17 cellular contexts compared by ENCODE assay signal in genomic region chr12:27530157-27530922, GRCh38. TPM values are rescaled to one million over a fixed set of nuclear protein-coding genes. Genes with fewer than 3 reads are reported as not detected.
DNase-seq lines count a peak whose midpoint lies in the region; ATAC-seq, FAIRE-seq and TF ChIP-seq lines count a peak whose summit lies in the region.
"Had no signal": no experiment of that assay in that cellular context is flagged by ENCODE, and none has a peak within 500 bp of the region (broad histone marks: within the 10 kb centered on the region; RNA-seq: fewer than 3 reads in every experiment).

No MANE protein-coding gene starts in this region.

- H3K27me3 ChIP-seq in GM12878 (replicated peaks in 1 of 2; ENCODE audit: control insufficient read depth in 2 of 2, insufficient read depth in 2 of 2, low read length in 1 of 2) = no peaks in the 10 kb centered on the region
- H3K27me3 ChIP-seq: adrenal gland, colonic mucosa, heart right ventricle, tibial artery had no signal

- H3K27ac Mint-ChIP-seq in osteocyte (ENCODE audit: unreplicated experiment) = peak overlapping the region; percentile 79
- H3K27ac Mint-ChIP-seq in naive thymus-derived CD8-positive, alpha-beta T cell = peak overlapping the region in 1 of 10 donors; percentile 46
- H3K27ac Mint-ChIP-seq: activated T-cell treated with anti-CD3 and anti-CD28 coated beads, Interleukin-2, amount 50 U/mL, for 24 hours had no signal

- no TSS peak for BruUV-seq in GM12878 (replicated peaks; lab: Mats Ljungman, UMichigan)

- CTCF ChIA-PET in GM12878 (lab: Yijun Ruan, JAX) = interaction anchor here (2.6 kb wide), 2 partner anchors 94 to 96 kb away, joined by 6 to 10 read pairs; no protein-coding TSS in a partner anchor

- DNase-seq in ELF-1 (ENCODE audit: low read depth, low spot score) = peak; percentile 22
- DNase-seq in GM12878 (ENCODE audit: low read depth, low spot score) = no peak
- no peak for DNase-seq in osteocyte (ENCODE audit: extremely low spot score, unreplicated experiment)
- no peak for DNase-seq in naive thymus-derived CD8-positive, alpha-beta T cell
- no peak for DNase-seq in COLO668 (lab: John Stamatoyannopoulos, UW; ENCODE audit: unreplicated experiment)
- DNase-seq: activated CD4-positive, alpha-beta T cell treated with anti-CD3 and anti-CD28 coated beads, Interleukin-2, amount 50 U/mL, for 1 hour; activated T-cell treated with anti-CD3 and anti-CD28 coated beads, Interleukin-2, amount 50 U/mL, for 24 hours; adrenal gland; colonic mucosa; heart right ventricle; NCI-H2029; T-helper 9 cell; tibial artery had no signal

- TF ChIP-seq POLR2A in GM12878 (IDR thresholded peaks at IDR 0.05; ENCODE audit: low read depth, low read length) = no peak

- ATAC-seq in GM12878 (no peak; the same call in 2 of the 3 replicates), HG02588 (IDR thresholded peaks at IDR 0.05; ENCODE audit: unreplicated experiment) (no peak)
- ATAC-seq in naive thymus-derived CD8-positive, alpha-beta T cell = no peak
- ATAC-seq: heart right ventricle had no signal

- H3K36me3 Mint-ChIP-seq in osteocyte (ENCODE audit: unreplicated experiment) = peaks cover 9% of the 10 kb centered on the region
- no peaks in the 10 kb centered on the region for H3K36me3 Mint-ChIP-seq in naive thymus-derived CD8-positive, alpha-beta T cell

- peak overlapping the region; percentile 37 for H2AFZ ChIP-seq in GM12878 (ENCODE audit: control insufficient read depth, low read depth, low read length)

- H3K27me3 Mint-ChIP-seq in osteocyte (ENCODE audit: unreplicated experiment) = no peaks in the 10 kb centered on the region
- H3K27me3 Mint-ChIP-seq in naive thymus-derived CD8-positive, alpha-beta T cell = no peaks in the 10 kb centered on the region

- H3K79me2 ChIP-seq in GM12878 (ENCODE audit: control insufficient read depth, insufficient read depth, low read length) = peaks cover 40% of the 10 kb centered on the region

- in situ Hi-C loops in GM12878 (cut with MboI) = no loop called here

- TF ChIP-seq EP300 in Ishikawa (IDR thresholded peaks at IDR 0.05; ENCODE audit: borderline replicate concordance) = peak; percentile 48; the same call in 1 of the 2 replicates
- TF ChIP-seq EP300 in GM12878 (IDR thresholded peaks at IDR 0.05; ENCODE audit: borderline replicate concordance in 1 of 2, control insufficient read depth in 1 of 2, low read depth in 2 of 2, low read length in 2 of 2) = no peak

- H3K4me2 ChIP-seq in GM12878 (ENCODE audit: control insufficient read depth, insufficient read depth) = peak overlapping the region; percentile 80
- H3K4me2 ChIP-seq: KMS-11 had no signal

- SMC1A ChIA-PET in GM12878 (lab: Charles Lee; ENCODE audit: uncharacterized antibody, unreplicated experiment) = interaction anchor here (0.5 to 2.3 kb wide), 6 partner anchors 9 to 1701 kb away, joined by 3 to 10 read pairs (median 3); no protein-coding TSS in a partner anchor

- H3K4me1 Mint-ChIP-seq in osteocyte (ENCODE audit: unreplicated experiment) = peaks cover 68% of the 10 kb centered on the region
- H3K4me1 Mint-ChIP-seq in naive thymus-derived CD8-positive, alpha-beta T cell = peaks cover 19 to 37% (median 24%) of the 10 kb centered on the region in 4 donors

- H3K27ac ChIP-seq in GM12878 (ENCODE audit: control insufficient read depth, insufficient read depth) = peak overlapping the region; percentile 45; the same call in 1 of the 2 replicates
- H3K27ac ChIP-seq: adrenal gland, colonic mucosa, epithelial cell of prostate, KMS-11, tibial artery had no signal

- H3K9me3 ChIP-seq in GM12878 (replicated peaks; ENCODE audit: control insufficient read depth, insufficient read depth, low read length) = no peaks in the 10 kb centered on the region; the same call in 1 of the 3 replicates
- H3K9me3 ChIP-seq: adrenal gland, colonic mucosa, heart right ventricle, tibial artery had no signal

- peaks cover 35% of the 10 kb centered on the region for H3K4me1 ChIP-seq in GM12878 (ENCODE audit: control insufficient read depth, insufficient read depth, low read length)
- H3K4me1 ChIP-seq: colonic mucosa had no signal

- RAD21 ChIA-PET in GM12878 (lab: Charles Lee; ENCODE audit: unreplicated experiment) = no interaction called here

- TF ChIP-seq RAD21 in Ishikawa (IDR thresholded peaks at IDR 0.05; ENCODE audit: low read depth) = no peak
- no peak for TF ChIP-seq RAD21 in GM12878 (IDR thresholded peaks at IDR 0.05; ENCODE audit: insufficient read depth, low read depth, low read length)

- H3K4me3 Mint-ChIP-seq in osteocyte (ENCODE audit: unreplicated experiment) = no peak overlapping the region
- no peak overlapping the region for H3K4me3 Mint-ChIP-seq in naive thymus-derived CD8-positive, alpha-beta T cell
- H3K4me3 Mint-ChIP-seq: activated T-cell treated with anti-CD3 and anti-CD28 coated beads, Interleukin-2, amount 50 U/mL, for 24 hours had no signal

- H3K4me3 ChIP-seq in GM12878 = peak overlapping the region; percentile 14; the same call in 1 of the 2 replicates
- H3K4me3 ChIP-seq: adrenal gland, colonic mucosa, heart right ventricle, tibial artery had no signal

- H3K9me3 Mint-ChIP-seq in osteocyte (ENCODE audit: unreplicated experiment) = no peaks in the 10 kb centered on the region
- no peaks in the 10 kb centered on the region for H3K9me3 Mint-ChIP-seq in naive thymus-derived CD8-positive, alpha-beta T cell
- H3K9me3 Mint-ChIP-seq: activated T-cell treated with anti-CD3 and anti-CD28 coated beads, Interleukin-2, amount 50 U/mL, for 24 hours had no signal

- WGBS in GM12878 (ENCODE audit: insufficient coverage, insufficient replicate concordance, low lambda C conversion rate, missing lambda C conversion rate) = 30% methylated on average over 7 of the region's 7 CpGs

- intact Hi-C loops in GM12878 (cut with micrococcal nuclease; ENCODE audit: unreplicated experiment) = loop anchor here (5.0 kb wide), 1 partner anchor 172 kb away; no protein-coding TSS in a partner anchor

- no peak for FAIRE-seq in GM12878 (lab: Jason Lieb, UNC)

- H4K20me1 ChIP-seq in GM12878 (ENCODE audit: control insufficient read depth, insufficient read depth) = no peaks in the 10 kb centered on the region

- H3K9ac ChIP-seq in GM12878 (ENCODE audit: control insufficient read depth, insufficient read depth, low read length) = peak overlapping the region; percentile 30; the same call in 1 of the 2 replicates
- H3K9ac ChIP-seq: KMS-11 had no signal

- H3K36me3 ChIP-seq in GM12878 (ENCODE audit: control insufficient read depth in 2 of 2, insufficient read depth in 2 of 2, low read length in 1 of 2) = no peaks in the 10 kb centered on the region
- H3K36me3 ChIP-seq: adrenal gland, colonic mucosa, tibial artery had no signal

- POLR2A ChIA-PET in GM12878 (lab: Charles Lee) = interaction anchor here (0.5 to 1.2 kb wide), 3 partner anchors 9 to 299 kb away, joined by 3 to 6 read pairs (median 5); no protein-coding TSS in a partner anchor
- POLR2A ChIA-PET in naive thymus-derived CD8-positive, alpha-beta T cell (lab: Charles Lee) = no interaction called here

- TF ChIP-seq CTCF in GM12878 (IDR thresholded peaks at IDR 0.05 in 2 of 3, conservative IDR thresholded peaks at IDR 0.05 in 1 of 3; ENCODE audit: control insufficient read depth in 2 of 3, extremely low read depth in 1 of 3, insufficient read depth in 1 of 3, low read depth in 3 of 3, low read length in 3 of 3) (no peak), osteocyte (IDR thresholded peaks at IDR 0.05) (no peak)

TF ChIP-seq in Ishikawa, 13 proteins besides CTCF, POLR2A, EP300 and RAD21 (continues in another document):
- TF ChIP-seq FOXM1 (IDR thresholded peaks at IDR 0.05; ENCODE audit: borderline replicate concordance, low read depth) (0 out of 2 replicates have a peak, but pooled peaks have one; percentile 26), CREB1 (IDR thresholded peaks at IDR 0.05; ENCODE audit: low read depth) (no peak), EGR1 (IDR thresholded peaks at IDR 0.05) (no peak), USF1 (IDR thresholded peaks at IDR 0.05) (no peak)

TF ChIP-seq in GM12878, 131 proteins besides CTCF, POLR2A, EP300 and RAD21:
- no peak for TF ChIP-seq TARDBP (IDR thresholded peaks at IDR 0.05; ENCODE audit: borderline replicate concordance)
- TF ChIP-seq TAF1 (IDR thresholded peaks at IDR 0.05; ENCODE audit: borderline replicate concordance, low read depth, low read length) = no peak
- TF ChIP-seq SP1 (IDR thresholded peaks at IDR 0.05; ENCODE audit: low read depth, low read length) = no peak
- TF ChIP-seq RAD51 (IDR thresholded peaks at IDR 0.05) = peak; percentile 37; the same call in 1 of the 2 replicates
- TF ChIP-seq NBN (IDR thresholded peaks at IDR 0.05) = no peak
- TF ChIP-seq SPI1 (IDR thresholded peaks at IDR 0.05; ENCODE audit: borderline replicate concordance, insufficient read depth, low read depth, low read length) = peak; percentile 35; the same call in 1 of the 2 replicates
- no peak for TF ChIP-seq NR2C1 (IDR thresholded peaks at IDR 0.05)
- no peak for TF ChIP-seq SREBF1 (IDR thresholded peaks at IDR 0.05; ENCODE audit: low read length)
- peak in 1 of 2 experiments; percentile 16; a peak in 1 of 4 replicates for TF ChIP-seq IKZF2 (IDR thresholded peaks at IDR 0.05)
TF ChIP-seq in GM12878: peak in this region for 3.

RNA-seq across cellular contexts. Expression of gene PPFIBP1, which starts 6.3 kb away (rescaled TPM):
- total RNA-seq in GM12878 (2013; cell fraction: nucleolus; rRNA removed) = 239 and 251 TPM in 2 replicates
- total RNA-seq in GM12878 (2014; rRNA removed) = 3.8 and 4.7 TPM in 2 replicates
- 2.6 and 3.8 TPM in 2 replicates for total RNA-seq in GM12878 (2014; rRNA removed; fragmentation: Illumina TruSeq; extraction: Trizol)
- 3.8 and 4.2 TPM in 2 replicates for total RNA-seq in GM12878 (2021)
- polyA plus RNA-seq in GM12878 (2011; ENCODE audit: low read depth) = 10.0 TPM
- polyA plus RNA-seq in GM12878 (2011; rRNA removed) = 7.8 and 9.4 TPM in 2 replicates
- 3.5 and 3.6 TPM in 2 replicates for polyA plus RNA-seq in GM12878 (2011; cell fraction: cytosol; rRNA removed)
- polyA plus RNA-seq in GM12878 (2011; cell fraction: nucleus; rRNA removed) = 9.8 and 10.8 TPM in 2 replicates
- 11.3 and 22.7 TPM in 2 replicates for polyA plus RNA-seq in GM12878 (2012)
- polyA plus RNA-seq in GM12878 (2014; fragmentation: Illumina TruSeq; extraction: Trizol) = 3.5 and 4.7 TPM in 2 replicates
- under 1 TPM; 0.47 to 0.55 TPM for polyA plus RNA-seq in GM12878 (2014; fragmentation: Nextera tagmentation; extraction: Ambion mirVana)
- 1.9 and 2.8 TPM in 2 replicates for polyA plus RNA-seq in GM12878 (2014; rRNA removed)
- polyA plus RNA-seq in GM12878 (2016; fragmentation: Nextera tagmentation; extraction: Ambion mirVana) = 1 to 10 TPM; 4.7 to 6.8 TPM
- polyA minus RNA-seq in GM12878 (2011; rRNA and poly(A)+ RNA removed) = 12.4 and 14.4 TPM in 2 replicates
- 3.6 TPM in 2 replicates for polyA minus RNA-seq in GM12878 (2011; cell fraction: cytosol; rRNA and poly(A)+ RNA removed)
- 10.6 and 12.5 TPM in 2 replicates for polyA minus RNA-seq in GM12878 (2011; cell fraction: nucleus; rRNA and poly(A)+ RNA removed)
- 81.5 and 84.1 TPM in 2 replicates for total RNA-seq in osteocyte
- total RNA-seq in naive thymus-derived CD8-positive, alpha-beta T cell = 1 to 10 TPM; 7.8 to 9.2 TPM
- 1 to 10 TPM; 3.8 to 4.1 (median 4.0) TPM for polyA plus RNA-seq in naive thymus-derived CD8-positive, alpha-beta T cell
